ENCODE assay signal across 8 cellular contexts in the genomic region with DNA sequence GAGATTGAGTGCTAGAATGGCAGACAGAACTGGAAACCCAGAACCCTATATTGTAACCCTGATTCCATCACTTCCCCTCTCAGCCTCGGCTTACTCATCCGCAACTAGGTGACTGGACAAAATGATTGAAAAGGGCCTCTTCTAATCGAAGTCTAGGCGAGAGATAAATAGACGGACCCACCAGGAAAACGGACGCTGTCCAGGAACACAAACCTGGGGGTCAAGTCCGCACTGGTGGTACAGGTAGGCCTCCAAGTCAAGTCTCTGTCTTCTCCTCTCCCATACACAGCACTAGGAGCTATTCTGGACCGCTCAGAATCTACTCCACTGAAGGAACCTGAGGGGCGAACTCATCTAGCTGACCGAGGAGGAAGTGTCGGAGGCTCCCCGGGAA. TPM values are rescaled to one million over a fixed set of nuclear protein-coding genes. Genes with fewer than 3 reads are reported as not detected.
DNase-seq lines count a peak whose midpoint lies in the region; ATAC-seq lines count a peak whose summit lies in the region.

No MANE protein-coding gene starts in this region.

- H3K4me3 Mint-ChIP-seq in activated naive CD8-positive, alpha-beta T cell treated with anti-CD3 and anti-CD28 coated beads, Interleukin-2, amount 10 ng/mL, durations not matched to agents 7 days and 5 days = peak overlapping the region; percentile 84

- POLR2A ChIA-PET in activated naive CD8-positive, alpha-beta T cell treated with anti-CD3 and anti-CD28 coated beads, Interleukin-2, amount 10 ng/mL, durations not matched to agents 7 days and 5 days (lab: Charles Lee) = interaction anchor here (0.6 to 2.7 kb wide), 11 partner anchors 18 to 386 kb away, joined by 3 to 29 read pairs (median 4); partner anchors contain the start of genes COPB1, CYP2R1 and PDE3B

- peak; percentile 38 for ATAC-seq in GM21717 (IDR thresholded peaks at IDR 0.05; ENCODE audit: unreplicated experiment)
- peak; percentile 34 for ATAC-seq in activated naive CD8-positive, alpha-beta T cell treated with anti-CD3 and anti-CD28 coated beads, Interleukin-2, amount 10 ng/mL, durations not matched to agents 7 days and 5 days (ENCODE audit: low read depth)

- peak overlapping the region; percentile 85 to 99 for H3K9ac ChIP-seq in stomach smooth muscle (ENCODE audit: low read length in 2 of 2)

- H3K4me3 ChIP-seq in GM08714 (ENCODE audit: low read length) = peak overlapping the region; percentile 94
- H3K4me3 ChIP-seq in MG63 = peak overlapping the region; percentile 72
- peak overlapping the region; percentile 96 to 98 for H3K4me3 ChIP-seq in stomach smooth muscle (ENCODE audit: low read length in 2 of 2)

- H3K36me3 ChIP-seq in MG63 (peaks cover 30% of the 10 kb centered on the region), stomach smooth muscle (ENCODE audit: control insufficient read depth in 2 of 2, insufficient read depth in 2 of 2, low read length in 2 of 2) (peaks cover 12% of the 10 kb centered on the region in 2 donors)

- H3K27ac Mint-ChIP-seq in activated naive CD8-positive, alpha-beta T cell treated with anti-CD3 and anti-CD28 coated beads, Interleukin-2, amount 10 ng/mL, durations not matched to agents 7 days and 5 days = peak overlapping the region; percentile 90

- peaks cover 18% of the 10 kb centered on the region for H3K4me1 Mint-ChIP-seq in activated naive CD8-positive, alpha-beta T cell treated with anti-CD3 and anti-CD28 coated beads, Interleukin-2, amount 10 ng/mL, durations not matched to agents 7 days and 5 days

- H3K9me3 ChIP-seq in MG63 (no peaks in the 10 kb centered on the region), stomach smooth muscle (ENCODE audit: control insufficient read depth in 2 of 2, low read length in 2 of 2) (no peaks in the 10 kb centered on the region)

- H3K27me3 ChIP-seq in MG63 (no peaks in the 10 kb centered on the region), stomach smooth muscle (ENCODE audit: control insufficient read depth in 1 of 2, insufficient read depth in 2 of 2, low read length in 2 of 2) (no peaks in the 10 kb centered on the region)

- no peaks in the 10 kb centered on the region for H3K27me3 Mint-ChIP-seq in activated naive CD8-positive, alpha-beta T cell treated with anti-CD3 and anti-CD28 coated beads, Interleukin-2, amount 10 ng/mL, durations not matched to agents 7 days and 5 days

- peak; percentile 1 for DNase-seq in MG63
- DNase-seq in activated naive CD8-positive, alpha-beta T cell treated with anti-CD3 and anti-CD28 coated beads, Interleukin-2, amount 10 ng/mL, durations not matched to agents 7 days and 5 days = no peak
- peak; percentile 63 for DNase-seq in inferior parietal cortex (ENCODE audit: extremely low spot score)
- DNase-seq in head of caudate nucleus = no peak
- no peak for DNase-seq in cerebellar nuclear complex (lab: John Stamatoyannopoulos, UW)

- peaks cover 16% of the 10 kb centered on the region for H3K36me3 Mint-ChIP-seq in activated naive CD8-positive, alpha-beta T cell treated with anti-CD3 and anti-CD28 coated beads, Interleukin-2, amount 10 ng/mL, durations not matched to agents 7 days and 5 days

- peak overlapping the region; percentile 80 for H3K27ac ChIP-seq in stomach smooth muscle (ENCODE audit: low read length)

- no peaks in the 10 kb centered on the region for H3K9me3 Mint-ChIP-seq in activated naive CD8-positive, alpha-beta T cell treated with anti-CD3 and anti-CD28 coated beads, Interleukin-2, amount 10 ng/mL, durations not matched to agents 7 days and 5 days

- H3K4me1 ChIP-seq in stomach smooth muscle (ENCODE audit: control insufficient read depth, insufficient read depth, low read length) = peaks cover 6% of the 10 kb centered on the region

- intact Hi-C loops in head of caudate nucleus (cut with DNase I) = loop anchor here (2.0 kb wide), 1 partner anchor 19 kb away; no protein-coding TSS in a partner anchor

RNA-seq across cellular contexts. Expression of gene PSMA1, which starts 0.5 kb away (rescaled TPM):
- 271 and 295 TPM in 2 replicates for total RNA-seq in MG63 (2014; rRNA removed; shearing (Covaris generic); ENCODE audit: low replicate concordance)
- 100 to 1,000 TPM; 181 to 189 TPM for total RNA-seq in activated naive CD8-positive, alpha-beta T cell treated with anti-CD3 and anti-CD28 coated beads, Interleukin-2, amount 10 ng/mL, durations not matched to agents 7 days and 5 days

RNA-seq across cellular contexts. Expression of gene COPB1, which starts 20.1 kb away (rescaled TPM):
- 221 and 276 TPM in 2 replicates for total RNA-seq in MG63 (2014; rRNA removed; shearing (Covaris generic); ENCODE audit: low replicate concordance)
- 10 to 100 TPM; 80.1 to 91.2 TPM for total RNA-seq in activated naive CD8-positive, alpha-beta T cell treated with anti-CD3 and anti-CD28 coated beads, Interleukin-2, amount 10 ng/mL, durations not matched to agents 7 days and 5 days

Comparison
In these comparisons a context has a peak if more than half of its experiments do, and no peak if none do; other contexts are left out.
1. DNase-seq: peak in MG63 (single experiment) and inferior parietal cortex (single experiment); none in activated naive CD8-positive, alpha-beta T cell treated with anti-CD3 and anti-CD28 coated beads, Interleukin-2, amount 10 ng/mL, durations not matched to agents 7 days and 5 days (single experiment), head of caudate nucleus (0 of 42) and cerebellar nuclear complex (0 of 2).
2. Peak in every context shown above with its lines, with median percentiles within 50 percentile points of each other: H3K4me3 ChIP-seq.